8 cellular contexts compared by ENCODE assay signal in the genomic region with DNA sequence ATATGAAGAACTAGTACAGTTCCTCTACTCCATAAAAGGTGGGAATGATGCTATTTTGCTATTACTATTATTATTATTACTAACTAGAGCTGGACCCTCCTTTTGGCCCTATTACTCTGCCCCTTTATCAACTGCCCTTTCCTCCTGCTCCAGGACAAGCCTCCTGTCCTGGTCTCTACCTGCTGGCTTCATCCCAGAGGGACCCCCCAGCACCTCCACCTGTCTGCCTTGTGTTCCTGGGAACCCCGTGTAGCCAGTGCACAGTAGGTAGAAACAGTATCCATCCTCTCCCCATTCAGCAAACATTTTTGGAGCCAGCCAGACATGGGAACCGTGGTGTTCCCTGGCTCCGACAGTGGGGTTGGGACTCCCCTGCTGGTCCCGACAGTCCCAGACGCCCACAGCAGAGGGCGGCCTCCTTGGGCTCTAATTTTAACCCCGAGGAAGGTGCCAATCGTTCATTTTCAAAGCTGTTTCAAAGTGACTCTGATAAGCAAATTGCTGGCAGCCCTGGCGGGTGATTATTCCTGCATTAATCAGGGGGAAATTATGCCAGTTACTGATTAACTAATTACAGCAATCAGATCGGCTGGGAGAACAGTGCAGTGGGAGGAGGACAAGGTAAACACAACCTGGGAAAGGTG. TPM values are rescaled to one million over a fixed set of nuclear protein-coding genes. Genes with fewer than 3 reads are reported as not detected.
A peak's percentile ranks its signal among the peaks of the same experiment; 100 is the strongest.
DNase-seq lines count a peak whose midpoint lies in the region; ATAC-seq and TF ChIP-seq lines count a peak whose summit lies in the region.

No MANE protein-coding gene starts in this region.

- no peak overlapping the region for H3K27ac ChIP-seq in psoas muscle

- H3K4me1 ChIP-seq in psoas muscle, result no peaks in the 10 kb centered on the region

- H3K9me3 ChIP-seq in psoas muscle, result no peaks in the 10 kb centered on the region

- peak; percentile 14 for DNase-seq in DMS153 treated with DMSO at 0.1 percent for 48 hours (lab: John Stamatoyannopoulos, UW; ENCODE audit: unreplicated experiment)
- no peak for DNase-seq in DMS153 (lab: John Stamatoyannopoulos, UW)
- DNase-seq in NCI-H69 (lab: John Stamatoyannopoulos, UW), result peak; percentile 80
- peak; percentile 16 for DNase-seq in fibroblast of pulmonary artery (ENCODE audit: low read depth)
- peak in 1 of 2 donors; percentile 57 for DNase-seq in psoas muscle
- DNase-seq in natural killer cell treated with Interleukin-12 subunit alpha and Interleukin-12 subunit beta and Interleukin-15 and Interleukin-18, amount 100 ng/mL, for 72 hours (ENCODE audit: low spot score), result no peak
- DNase-seq in DMS53 (lab: John Stamatoyannopoulos, UW), result no peak
- no peak for DNase-seq in posterior vena cava (ENCODE audit: low spot score)

- no peak overlapping the region for H3K27ac Mint-ChIP-seq in natural killer cell treated with Interleukin-12 subunit alpha and Interleukin-12 subunit beta and Interleukin-15 and Interleukin-18, amount 100 ng/mL, for 72 hours

- no peaks in the 10 kb centered on the region for H3K36me3 ChIP-seq in psoas muscle (ENCODE audit: insufficient read depth in 1 of 2, low read depth in 1 of 2)

- WGBS in psoas muscle, 3 donors, result 12 to 26% (median 12%) methylated on average over 10 of the region's 10 CpGs

- H3K4me3 ChIP-seq in fibroblast of pulmonary artery (replicated peaks; ENCODE audit: low read depth, low read length) (no peak overlapping the region), psoas muscle (no peak overlapping the region)

- no peaks in the 10 kb centered on the region for H3K36me3 Mint-ChIP-seq in natural killer cell treated with Interleukin-12 subunit alpha and Interleukin-12 subunit beta and Interleukin-15 and Interleukin-18, amount 100 ng/mL, for 72 hours

- peaks cover 5% of the 10 kb centered on the region in 2 donors for H3K4me1 Mint-ChIP-seq in natural killer cell treated with Interleukin-12 subunit alpha and Interleukin-12 subunit beta and Interleukin-15 and Interleukin-18, amount 100 ng/mL, for 72 hours (ENCODE audit: low read depth in 2 of 2)

- peaks cover 0 to 2% (median 0%) of the 10 kb centered on the region in 3 donors for H3K27me3 ChIP-seq in psoas muscle (ENCODE audit: insufficient read depth in 3 of 3, low read length in 2 of 3)

- no peak overlapping the region for H3K4me3 Mint-ChIP-seq in natural killer cell treated with Interleukin-12 subunit alpha and Interleukin-12 subunit beta and Interleukin-15 and Interleukin-18, amount 100 ng/mL, for 72 hours

- peaks cover 31 to 54% of the 10 kb centered on the region in 2 donors for H3K27me3 Mint-ChIP-seq in natural killer cell treated with Interleukin-12 subunit alpha and Interleukin-12 subunit beta and Interleukin-15 and Interleukin-18, amount 100 ng/mL, for 72 hours

- TF ChIP-seq CTCF in fibroblast of pulmonary artery (IDR thresholded peaks at IDR 0.05; ENCODE audit: low read length, missing control alignments) (peak; percentile 41), psoas muscle (IDR thresholded peaks at IDR 0.05) (peak; percentile 37)

- intact Hi-C loops in psoas muscle (cut with DNase I) (no loop called here), posterior vena cava (cut with DNase I) (no loop called here)

- H3K9me3 Mint-ChIP-seq in natural killer cell treated with Interleukin-12 subunit alpha and Interleukin-12 subunit beta and Interleukin-15 and Interleukin-18, amount 100 ng/mL, for 72 hours, result no peaks in the 10 kb centered on the region

- peak in 3 of 4 donors; percentile 69 to 90 (median 73) for ATAC-seq in psoas muscle
- no peak for ATAC-seq in natural killer cell treated with Interleukin-12 subunit alpha and Interleukin-12 subunit beta and Interleukin-15 and Interleukin-18, amount 100 ng/mL, for 72 hours

RNA-seq across cellular contexts. Expression of gene MDGA1, which starts 44.2 kb away (rescaled TPM):
- 1 to 10 TPM in 1 of 4 donors, under 1 TPM in 3; 0.08 to 1.4 (median 0.53) TPM for total RNA-seq in psoas muscle
- polyA plus RNA-seq in psoas muscle, result under 1 TPM; 0.17 to 0.22 (median 0.22) TPM
- total RNA-seq in natural killer cell treated with Interleukin-12 subunit alpha and Interleukin-12 subunit beta and Interleukin-15 and Interleukin-18, amount 100 ng/mL, for 72 hours, result 1 to 10 TPM in 1 of 2 donors, under 1 TPM in 1; 0.56 to 5.2 TPM
- total RNA-seq in posterior vena cava, result 1 to 10 TPM; 3.5 to 7.6 TPM

Comparison
In these comparisons a context has a peak if more than half of its experiments do, and no peak if none do; other contexts are left out.
1. DNase-seq: peak in DMS153 treated with DMSO at 0.1 percent for 48 hours (single experiment), NCI-H69 (single experiment) and fibroblast of pulmonary artery (single experiment); none in DMS153 (single experiment), natural killer cell treated with Interleukin-12 subunit alpha and Interleukin-12 subunit beta and Interleukin-15 and Interleukin-18, amount 100 ng/mL, for 72 hours (single experiment), DMS53 (single experiment) and posterior vena cava (single experiment).
2. ATAC-seq: peak in psoas muscle (3 of 4); none in natural killer cell treated with Interleukin-12 subunit alpha and Interleukin-12 subunit beta and Interleukin-15 and Interleukin-18, amount 100 ng/mL, for 72 hours (0 of 2).